In the genomic region with DNA sequence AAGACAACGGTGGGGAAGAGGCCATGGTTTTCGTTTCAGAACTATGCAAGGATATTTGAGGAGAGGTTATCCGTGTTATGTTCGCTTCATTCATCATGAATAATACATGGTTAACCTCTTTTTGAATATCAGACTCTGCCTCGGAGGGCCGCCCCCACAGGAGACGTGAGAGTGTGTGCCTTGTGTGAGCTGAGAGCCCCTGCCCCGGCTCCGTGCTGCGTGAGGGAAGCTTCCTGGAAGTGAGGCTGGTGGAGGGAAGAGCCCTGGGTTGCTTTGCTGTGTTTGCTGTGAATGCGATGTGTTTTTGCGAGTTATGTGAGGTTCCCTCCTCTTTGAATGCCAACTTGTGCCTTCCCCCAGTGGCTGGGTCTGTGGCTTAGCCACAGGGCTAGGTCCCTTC, we compare ENCODE assay signal across 35 cellular contexts.
"Had no signal": no experiment of that assay in that cellular context is flagged by ENCODE, and none has a peak within 500 bp of the region (broad histone marks: within the 10 kb centered on the region; RNA-seq: fewer than 3 reads in every experiment).

No MANE protein-coding gene starts in this region.

- H3K27ac ChIP-seq: KMS-11 had no signal

- H3K4me2 ChIP-seq: KMS-11 had no signal

- DNase-seq: Karpas-422, Kasumi-1, KBM-7, KG1, MG63, MM.1S, MV-4-11, NCI-H1048, NCI-H1092, NCI-H1092 treated with DMSO at 0.1 percent for 48 hours, NCI-H1105, NCI-H1105 treated with DMSO at 0.1 percent for 48 hours, NCI-H1417, NCI-H1417 treated with DMSO at 0.1 percent for 48 hours, NCI-H1436, NCI-H1436 treated with DMSO at 0.1 percent for 48 hours, NCI-H146, NCI-H1694, NCI-H1694 treated with DMSO at 0.1 percent for 48 hours, NCI-H187, NCI-H187 treated with DMSO at 0.1 percent for 48 hours, NCI-H1930, NCI-H2029, NCI-H2029 treated with DMSO at 0.1 percent for 48 hours, NCI-H2081, NCI-H2081 treated with DMSO at 0.1 percent for 48 hours, NCI-H2107, NCI-H2171, NCI-H2171 treated with DMSO at 0.1 percent for 48 hours, NCI-H2227 treated with DMSO at 0.1 percent for 48 hours, NCI-H226, NCI-H345, NCI-H446, NCI-H446 treated with DMSO at 0.1 percent for 48 hours had no signal

- H3K4me3 ChIP-seq: MG63 had no signal

- H3K9ac ChIP-seq: KMS-11 had no signal

- H3K36me3 ChIP-seq: MG63 had no signal

- H3K9me3 ChIP-seq: MG63 had no signal

- H3K27me3 ChIP-seq: MG63 had no signal
